In the genomic region with DNA sequence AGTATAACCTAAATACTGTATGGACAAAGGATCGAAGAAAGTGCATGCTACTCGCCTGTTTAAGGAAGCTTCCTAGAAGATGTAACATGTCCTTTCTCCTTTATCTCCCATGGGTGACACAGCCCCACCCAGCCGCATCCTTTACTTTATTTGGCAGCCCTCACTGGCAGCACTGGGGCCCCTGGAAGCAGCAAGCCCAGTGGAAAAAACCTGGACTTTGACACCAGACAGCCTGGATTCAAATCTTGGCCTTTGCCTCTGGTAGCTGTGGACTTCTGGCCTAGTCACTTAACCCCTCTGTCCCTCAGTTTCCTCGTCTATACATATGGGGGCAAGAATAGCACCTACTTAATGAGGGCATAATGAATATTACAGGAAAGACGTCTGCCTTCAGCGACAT, we compare ENCODE assay signal across 1 cellular context.
TF ChIP-seq lines count a peak whose summit lies in the region.

No MANE protein-coding gene starts in this region.

TF ChIP-seq in IMR-90, 13 proteins besides CTCF, POLR2A, EP300 and RAD21 (continued from another document):
- TF ChIP-seq NFE2L2 (IDR thresholded peaks at IDR 0.05; ENCODE audit: low read depth, low read length) (no peak), USF2 (IDR thresholded peaks at IDR 0.05; ENCODE audit: low read depth, low read length) (no peak), SMC3 (IDR thresholded peaks at IDR 0.05; ENCODE audit: low read depth, low read length) (no peak), ELK1 (IDR thresholded peaks at IDR 0.05; ENCODE audit: borderline replicate concordance, low read depth, low read length) (no peak), BHLHE40 (IDR thresholded peaks at IDR 0.05; ENCODE audit: low read depth, low read length) (no peak), MXI1 (IDR thresholded peaks at IDR 0.05; ENCODE audit: borderline replicate concordance, low read depth, low read length) (no peak)
